ENCODE assay signal across 14 cellular contexts in genomic region chr2:95042472-95043271, GRCh38. TPM values are rescaled to one million over a fixed set of nuclear protein-coding genes. Genes with fewer than 3 reads are reported as not detected.
DNase-seq lines count a peak whose midpoint lies in the region; FAIRE-seq and TF ChIP-seq lines count a peak whose summit lies in the region.
"Had no signal": no experiment of that assay in that cellular context is flagged by ENCODE, and none has a peak within 500 bp of the region (broad histone marks: within the 10 kb centered on the region; RNA-seq: fewer than 3 reads in every experiment).

No MANE protein-coding gene starts in this region.

- no peak overlapping the region for H2BK15ac ChIP-seq in mesendoderm (replicated peaks; ENCODE audit: low read depth)

- no CpG with 5 or more reads among the region's 7 CpGs for WGBS in mesendoderm (ENCODE audit: extremely low coverage, insufficient coverage, low lambda C conversion rate)

- TF ChIP-seq CTCF in epithelial cell of proximal tubule (conservative IDR thresholded peaks at IDR 0.05; ENCODE audit: low read depth, low read length) = peak; percentile 36

- H3K4me3 ChIP-seq in epithelial cell of proximal tubule (ENCODE audit: low read depth, low read length) = no peak overlapping the region
- H3K4me3 ChIP-seq in rectal smooth muscle tissue (ENCODE audit: low read length) = no peak overlapping the region
- H3K4me3 ChIP-seq in mesendoderm (ENCODE audit: low read length) = no peak overlapping the region

- no peak overlapping the region for H3K23ac ChIP-seq in mesendoderm (ENCODE audit: low read length)

- H3K18ac ChIP-seq in mesendoderm (ENCODE audit: low read length) = no peak overlapping the region

- no peak for FAIRE-seq in GM12892 (lab: Jason Lieb, UNC)

- no peak overlapping the region for H4K8ac ChIP-seq in mesendoderm (ENCODE audit: low read depth, low read length)

- no peak overlapping the region for H3K4ac ChIP-seq in mesendoderm (ENCODE audit: low read depth, low read length)

- no peak overlapping the region for H2AK5ac ChIP-seq in mesendoderm (ENCODE audit: low read length)

- no peak overlapping the region for H2BK5ac ChIP-seq in mesendoderm (ENCODE audit: low read length)

- H3K9ac ChIP-seq in rectal smooth muscle tissue (ENCODE audit: low read length) (no peak overlapping the region), mesendoderm (ENCODE audit: low read length) (no peak overlapping the region)

- DNase-seq in DMS153 (lab: John Stamatoyannopoulos, UW) (peak; percentile 34), DMS153 treated with DMSO at 0.1 percent for 48 hours (lab: John Stamatoyannopoulos, UW; ENCODE audit: unreplicated experiment) (no peak), epithelial cell of proximal tubule (ENCODE audit: low read depth) (no peak), mesendoderm (no peak), erythroblast (lab: John Stamatoyannopoulos, UW) (no peak), GM12892 (ENCODE audit: insufficient read length) (no peak)
- DNase-seq: activated B cell treated with CpG ODN at 0.5 μM for 24 hours; activated naive CD4-positive, alpha-beta T cell treated with anti-CD3 and anti-CD28 coated beads, Interleukin-2, amount 10 ng/mL, durations not matched to agents 7 days and 5 days; MV-4-11; stimulated activated CD4-positive, alpha-beta T cell treated with anti-CD3 and anti-CD28 coated beads, Interleukin-12 subunit alpha, Interleukin-12 subunit beta, amount 100 ng/mL, for 4 hours had no signal

- no peaks in the 10 kb centered on the region for H3K79me2 ChIP-seq in mesendoderm (ENCODE audit: control insufficient read depth, insufficient read depth, low read length)

- no peak overlapping the region for H2BK120ac ChIP-seq in mesendoderm (ENCODE audit: low read depth, low read length)

- H3K36me3 ChIP-seq in rectal smooth muscle tissue (ENCODE audit: control insufficient read depth, insufficient read depth, low read length) (no peaks in the 10 kb centered on the region), mesendoderm (ENCODE audit: control insufficient read depth, insufficient read depth, low read length) (no peaks in the 10 kb centered on the region)

- TF ChIP-seq RAD21 in Ishikawa (IDR thresholded peaks at IDR 0.05; ENCODE audit: low read depth) = peak; percentile 35; the same call in 1 of the 2 replicates

- H3K56ac ChIP-seq in mesendoderm (ENCODE audit: low read length) = no peak overlapping the region

- TF ChIP-seq EP300 in Ishikawa (IDR thresholded peaks at IDR 0.05; ENCODE audit: borderline replicate concordance) = peak; percentile 85

- H3K27me3 ChIP-seq in rectal smooth muscle tissue (ENCODE audit: control insufficient read depth, insufficient read depth, low read length) (no peaks in the 10 kb centered on the region), mesendoderm (ENCODE audit: insufficient read depth, low read length, poor library complexity) (no peaks in the 10 kb centered on the region)

- no peak for TF ChIP-seq POLR2A in erythroblast (IDR thresholded peaks at IDR 0.05; ENCODE audit: low read length)
- TF ChIP-seq POLR2A in GM12892 (IDR thresholded peaks at IDR 0.05; ENCODE audit: low read depth, low read length) = no peak

- H3K4me2 ChIP-seq in mesendoderm (ENCODE audit: low read length) = no peak overlapping the region

- no peaks in the 10 kb centered on the region for H3K79me1 ChIP-seq in mesendoderm (ENCODE audit: low read length)

- H4K5ac ChIP-seq in mesendoderm (ENCODE audit: low read length) = no peak overlapping the region

- H3K27ac ChIP-seq in rectal smooth muscle tissue (ENCODE audit: low read depth, low read length) (peak overlapping the region; percentile 80), mesendoderm (ENCODE audit: low read depth, low read length) (no peak overlapping the region)
- H3K27ac ChIP-seq: 22Rv1 had no signal

- peaks cover 9% of the 10 kb centered on the region for H3K4me1 ChIP-seq in rectal smooth muscle tissue (ENCODE audit: control insufficient read depth, insufficient read depth, low read length)
- no peaks in the 10 kb centered on the region for H3K4me1 ChIP-seq in mesendoderm (ENCODE audit: control insufficient read depth, low read depth, low read length)

TF ChIP-seq in Ishikawa, 13 proteins besides CTCF, POLR2A, EP300 and RAD21:
- TF ChIP-seq USF1 (IDR thresholded peaks at IDR 0.05) (no peak), ZBTB7A (IDR thresholded peaks at IDR 0.05; ENCODE audit: low read depth) (0 out of 2 replicates have a peak, but pooled peaks have one; percentile 45), YY1 (IDR thresholded peaks at IDR 0.05; ENCODE audit: low read depth) (no peak), TCF12 (IDR thresholded peaks at IDR 0.05; ENCODE audit: low read depth) (peak; percentile 97), EGR1 (IDR thresholded peaks at IDR 0.05) (no peak), CREB1 (IDR thresholded peaks at IDR 0.05; ENCODE audit: low read depth) (no peak), TEAD4 (IDR thresholded peaks at IDR 0.05) (peak; percentile 57), NFIC (IDR thresholded peaks at IDR 0.05) (peak; percentile 65), MAX (IDR thresholded peaks at IDR 0.05) (no peak), FOXM1 (IDR thresholded peaks at IDR 0.05; ENCODE audit: borderline replicate concordance, low read depth) (no peak; the same call in none of the 2 replicates), CEBPB (IDR thresholded peaks at IDR 0.05) (no peak), TAF1 (IDR thresholded peaks at IDR 0.05; ENCODE audit: low read depth) (no peak), REST (IDR thresholded peaks at IDR 0.05; ENCODE audit: low read depth) (no peak)

RNA-seq across cellular contexts. Expression of gene MAL, which starts 17.2 kb away (rescaled TPM):
- 28.5 and 63.8 TPM in 2 replicates for total RNA-seq in epithelial cell of proximal tubule
- polyA plus RNA-seq in mesendoderm (2013, experiment 1 of 2) = 0.10 TPM
- 0.14 TPM for polyA plus RNA-seq in mesendoderm (2013, experiment 2 of 2)
- 9.1 TPM for polyA plus RNA-seq in GM12892 (2012; ENCODE audit: missing spikeins)
- total RNA-seq: activated B cell treated with CpG ODN at 0.5 μM for 24 hours, H9 had no signal
